Comparison of ENCODE assay signal across 8 cellular contexts in the genomic region with DNA sequence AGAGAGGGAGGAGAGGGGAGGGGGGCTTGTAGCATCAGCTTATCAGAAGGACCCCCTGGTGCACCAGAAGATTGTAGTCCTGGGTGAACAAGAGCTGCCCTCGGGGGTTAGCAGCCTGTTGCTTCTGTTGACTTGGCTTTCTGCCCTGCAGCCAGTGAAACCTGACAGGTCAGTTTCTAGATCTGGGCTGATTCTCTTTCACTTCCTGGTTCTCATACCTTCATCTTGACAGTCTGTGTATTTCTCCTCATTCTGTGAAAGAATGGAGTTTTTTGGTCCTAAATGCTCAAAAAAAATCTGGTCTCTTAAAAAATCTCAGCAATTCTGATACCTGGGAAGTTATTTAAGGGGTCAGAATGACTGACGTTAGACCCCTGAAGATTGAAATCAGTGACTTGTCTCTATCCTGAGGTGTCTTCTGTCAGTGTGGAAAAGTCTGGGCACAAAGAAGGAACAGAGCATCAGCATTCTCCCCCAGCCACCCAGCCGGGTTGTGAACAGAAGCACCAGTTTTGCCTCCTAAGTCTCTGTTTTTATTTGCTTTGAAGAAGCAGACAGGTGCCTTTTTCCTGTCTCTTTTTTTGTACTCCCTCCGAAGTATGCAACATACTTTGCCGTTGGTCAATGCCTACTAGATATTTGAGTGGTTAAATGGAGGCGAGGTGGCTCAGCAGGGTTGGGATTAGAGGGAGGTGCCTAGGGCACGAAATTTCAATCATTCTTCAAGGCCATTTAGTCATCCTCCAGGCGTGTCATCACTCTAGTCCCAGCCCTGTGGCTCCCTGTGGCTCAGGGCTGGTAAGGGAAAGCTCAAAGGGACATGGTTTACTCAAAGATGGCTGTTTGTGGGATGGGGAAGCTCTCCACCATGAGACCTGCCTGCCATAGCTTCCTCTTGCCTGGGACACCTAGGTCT. TPM values are rescaled to one million over a fixed set of nuclear protein-coding genes. Genes with fewer than 3 reads are reported as not detected.
DNase-seq lines count a peak whose midpoint lies in the region; ATAC-seq, FAIRE-seq and TF ChIP-seq lines count a peak whose summit lies in the region.

No MANE protein-coding gene starts in this region.

- H3K27me3 ChIP-seq in astrocyte (ENCODE audit: insufficient read depth, low read length) = no peaks in the 10 kb centered on the region

- no peaks in the 10 kb centered on the region for H3K27me3 Mint-ChIP-seq in T-helper 2 cell treated with Interferon-gamma antibody and Interleukin-4, amounts not matched to agents 5 μg/mL and 100 μg/mL, for 36 hours (ENCODE audit: low read depth)
- no peaks in the 10 kb centered on the region for H3K27me3 Mint-ChIP-seq in astrocyte (ENCODE audit: low read depth, unreplicated experiment)

- H3K27ac ChIP-seq in astrocyte (ENCODE audit: low read depth, low read length) = no peak overlapping the region

- no peaks in the 10 kb centered on the region for H3K9me3 Mint-ChIP-seq in T-helper 2 cell treated with Interferon-gamma antibody and Interleukin-4, amounts not matched to agents 5 μg/mL and 100 μg/mL, for 36 hours
- no peaks in the 10 kb centered on the region for H3K9me3 Mint-ChIP-seq in astrocyte (ENCODE audit: unreplicated experiment)

- H3K36me3 Mint-ChIP-seq in T-helper 2 cell treated with Interferon-gamma antibody and Interleukin-4, amounts not matched to agents 5 μg/mL and 100 μg/mL, for 36 hours (ENCODE audit: low read depth) = peaks cover 33% of the 10 kb centered on the region
- H3K36me3 Mint-ChIP-seq in astrocyte (ENCODE audit: low read depth, unreplicated experiment) = peaks cover 8% of the 10 kb centered on the region

- peak overlapping the region; percentile 17 for H3K4me3 Mint-ChIP-seq in T-helper 2 cell treated with Interferon-gamma antibody and Interleukin-4, amounts not matched to agents 5 μg/mL and 100 μg/mL, for 36 hours
- H3K4me3 Mint-ChIP-seq in astrocyte (ENCODE audit: unreplicated experiment) = no peak overlapping the region

- peaks cover 40% of the 10 kb centered on the region for H3K4me1 Mint-ChIP-seq in T-helper 2 cell treated with Interferon-gamma antibody and Interleukin-4, amounts not matched to agents 5 μg/mL and 100 μg/mL, for 36 hours (ENCODE audit: low read depth)
- H3K4me1 Mint-ChIP-seq in astrocyte (ENCODE audit: low read depth, unreplicated experiment) = peaks cover 36% of the 10 kb centered on the region

- no peaks in the 10 kb centered on the region for H4K20me1 ChIP-seq in astrocyte (ENCODE audit: insufficient read depth, low read length)

- H3K4me3 ChIP-seq in astrocyte (ENCODE audit: insufficient read depth, low read depth, low read length) (no peak overlapping the region), retinal pigment epithelial cell (ENCODE audit: low read length) (no peak overlapping the region)

- ATAC-seq in HG02588 (IDR thresholded peaks at IDR 0.05; ENCODE audit: unreplicated experiment) = peak; percentile 47

- no peaks in the 10 kb centered on the region for H3K79me2 ChIP-seq in astrocyte (ENCODE audit: insufficient read depth, low read length)

- H3K9ac ChIP-seq in astrocyte (ENCODE audit: low read length) = no peak overlapping the region

- H3K4me1 ChIP-seq in astrocyte (ENCODE audit: insufficient read depth, low read length) = no peaks in the 10 kb centered on the region

- TF ChIP-seq CTCF in astrocyte (IDR thresholded peaks at IDR 0.05; ENCODE audit: insufficient read depth, low read depth, low read length) (no peak), retinal pigment epithelial cell (conservative IDR thresholded peaks at IDR 0.05; ENCODE audit: low read depth, low read length) (no peak)

- no peaks in the 10 kb centered on the region for H3K36me3 ChIP-seq in astrocyte (ENCODE audit: insufficient read depth, low read length)

- H3K9me3 ChIP-seq in astrocyte (ENCODE audit: insufficient read depth, low read depth, low read length) = no peaks in the 10 kb centered on the region

- no peak overlapping the region for H3K4me2 ChIP-seq in astrocyte (ENCODE audit: low read length)

- H3K27ac Mint-ChIP-seq in T-helper 2 cell treated with Interferon-gamma antibody and Interleukin-4, amounts not matched to agents 5 μg/mL and 100 μg/mL, for 36 hours = peak overlapping the region; percentile 52
- H3K27ac Mint-ChIP-seq in astrocyte (ENCODE audit: unreplicated experiment) = peak overlapping the region; percentile 95

- peak overlapping the region; percentile 63 for H2AFZ ChIP-seq in astrocyte (ENCODE audit: low read depth, low read length)

- no peak for FAIRE-seq in astrocyte (lab: Jason Lieb, UNC)

- no peak for DNase-seq in T-helper 2 cell treated with Interferon-gamma antibody and Interleukin-4, amounts not matched to agents 5 μg/mL and 100 μg/mL, for 36 hours (ENCODE audit: low spot score)
- DNase-seq in T-helper 2 cell = no peak
- peak; percentile 52 for DNase-seq in NAMALWA (ENCODE audit: low spot score)
- no peak for DNase-seq in astrocyte (ENCODE audit: low read depth)
- peak; percentile 30 for DNase-seq in retinal pigment epithelial cell (ENCODE audit: low read depth)
- no peak for DNase-seq in OCI-M2 (lab: John Stamatoyannopoulos, UW; ENCODE audit: unreplicated experiment)
- DNase-seq in NCI-H82 treated with DMSO at 0.1 percent for 48 hours (lab: John Stamatoyannopoulos, UW; ENCODE audit: unreplicated experiment) = no peak

RNA-seq across cellular contexts. Expression of a gene that starts 24.0 kb away (rescaled TPM):
- 6.9 and 8.4 TPM in 2 replicates for total RNA-seq in astrocyte

Comparison
In these comparisons a context has a peak if more than half of its experiments do, and no peak if none do; other contexts are left out.
1. DNase-seq: peak in NAMALWA (single experiment) and retinal pigment epithelial cell (single experiment); none in T-helper 2 cell treated with Interferon-gamma antibody and Interleukin-4, amounts not matched to agents 5 μg/mL and 100 μg/mL, for 36 hours (single experiment), T-helper 2 cell (0 of 5), astrocyte (single experiment), OCI-M2 (single experiment) and NCI-H82 treated with DMSO at 0.1 percent for 48 hours (single experiment).